In the genomic region with DNA sequence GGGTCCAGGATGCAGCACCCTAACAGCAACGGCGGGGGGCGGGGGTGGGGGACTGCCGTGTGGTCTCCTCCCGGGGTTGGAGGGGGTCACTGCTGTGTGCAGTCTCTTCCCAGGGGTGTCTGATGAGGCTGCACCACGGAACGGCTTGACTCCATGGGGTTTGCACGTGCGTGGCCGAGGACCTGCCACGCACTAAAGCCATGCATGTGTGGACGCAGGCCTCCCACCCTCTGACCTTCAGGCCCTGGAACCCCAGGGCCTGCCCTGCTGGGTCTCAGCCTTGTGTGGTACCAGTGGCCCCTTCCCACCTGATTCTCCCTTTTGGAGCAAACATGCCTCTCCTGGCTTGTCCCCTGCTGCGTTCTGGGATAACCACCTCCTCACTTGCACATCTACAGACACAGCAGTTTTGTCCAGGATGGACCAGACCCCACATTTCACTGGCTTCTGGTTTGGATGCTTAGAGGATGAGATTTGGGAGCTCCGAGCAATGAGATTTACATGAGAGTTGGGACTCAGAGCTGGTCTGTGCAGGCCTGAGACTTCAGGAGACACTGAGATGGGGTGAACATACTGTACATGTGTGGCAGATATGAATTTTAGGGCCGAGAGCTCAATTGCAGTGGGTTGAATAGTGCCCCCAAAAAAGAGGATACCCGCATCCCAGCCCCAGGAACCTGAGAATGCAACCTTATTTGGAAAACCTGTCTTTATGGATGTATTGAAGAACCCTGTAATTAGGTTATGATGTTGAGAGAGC, we compare ENCODE assay signal across 16 cellular contexts. TPM values are rescaled to one million over a fixed set of nuclear protein-coding genes. Genes with fewer than 3 reads are reported as not detected.
DNase-seq lines count a peak whose midpoint lies in the region; ATAC-seq, FAIRE-seq and TF ChIP-seq lines count a peak whose summit lies in the region.
"Had no signal": no experiment of that assay in that cellular context is flagged by ENCODE, and none has a peak within 500 bp of the region (broad histone marks: within the 10 kb centered on the region; RNA-seq: fewer than 3 reads in every experiment).

No MANE protein-coding gene starts in this region.

- H3K79me2 ChIP-seq in astrocyte (ENCODE audit: insufficient read depth, low read length): no peaks in the 10 kb centered on the region

- no peaks in the 10 kb centered on the region for H3K9me3 Mint-ChIP-seq in activated CD4-positive, alpha-beta T cell treated with anti-CD3 and anti-CD28 coated beads, Interleukin-2, amount 10 ng/mL, durations not matched to agents 7 days and 5 days
- H3K9me3 Mint-ChIP-seq in astrocyte (ENCODE audit: unreplicated experiment) (no peaks in the 10 kb centered on the region), MCF 10A (ENCODE audit: unreplicated experiment) (no peaks in the 10 kb centered on the region)
- no peaks in the 10 kb centered on the region for H3K9me3 Mint-ChIP-seq in naive thymus-derived CD4-positive, alpha-beta T cell

- no peak overlapping the region for H3K9ac ChIP-seq in astrocyte (ENCODE audit: low read length)

- intact Hi-C loops in naive thymus-derived CD4-positive, alpha-beta T cell (cut with micrococcal nuclease): no loop called here
- intact Hi-C loops in MCF 10A (cut with micrococcal nuclease): no loop called here

- no peak for FAIRE-seq in astrocyte (lab: Jason Lieb, UNC)
- FAIRE-seq: K562 had no signal

- no peak overlapping the region for H2AFZ ChIP-seq in astrocyte (ENCODE audit: low read depth, low read length)

- no peaks in the 10 kb centered on the region for H3K36me3 ChIP-seq in astrocyte (ENCODE audit: insufficient read depth, low read length)
- H3K36me3 ChIP-seq in naive thymus-derived CD4-positive, alpha-beta T cell (ENCODE audit: control insufficient read depth in 2 of 3, insufficient read depth in 3 of 3, low read length in 3 of 3): peaks cover 0 to 78% (median 2%) of the 10 kb centered on the region in 3 experiments

- H3K4me1 ChIP-seq in astrocyte (ENCODE audit: insufficient read depth, low read length): no peaks in the 10 kb centered on the region
- no peaks in the 10 kb centered on the region for H3K4me1 ChIP-seq in naive thymus-derived CD4-positive, alpha-beta T cell (ENCODE audit: control insufficient read depth in 2 of 2, insufficient read depth in 2 of 2, low read length in 2 of 2)
- H3K4me1 ChIP-seq: Peyer's patch had no signal

- POLR2A ChIA-PET in activated CD4-positive, alpha-beta T cell treated with anti-CD3 and anti-CD28 coated beads, Interleukin-2, amount 10 ng/mL, durations not matched to agents 7 days and 5 days (lab: Charles Lee): no interaction called here
- POLR2A ChIA-PET in naive thymus-derived CD4-positive, alpha-beta T cell (lab: Charles Lee): no interaction called here
- POLR2A ChIA-PET in MCF 10A (lab: Yijun Ruan, JAX): interaction anchor here (0.5 kb wide), 1 partner anchor 99 kb away, joined by 5 read pairs; no protein-coding TSS in a partner anchor

- no peak overlapping the region for H3K4me3 ChIP-seq in astrocyte (ENCODE audit: insufficient read depth, low read depth, low read length)
- H3K4me3 ChIP-seq in naive thymus-derived CD4-positive, alpha-beta T cell (ENCODE audit: low read length): no peak overlapping the region
- H3K4me3 ChIP-seq: K562, Peyer's patch had no signal

- H4K20me1 ChIP-seq in astrocyte (ENCODE audit: insufficient read depth, low read length): no peaks in the 10 kb centered on the region

- BruUV-seq in MCF 10A (replicated peaks; lab: Mats Ljungman, UMichigan): no TSS peak

- CTCF ChIA-PET in activated CD4-positive, alpha-beta T cell treated with anti-CD3 and anti-CD28 coated beads, Interleukin-2, amount 10 ng/mL, durations not matched to agents 7 days and 5 days (lab: Charles Lee): no interaction called here
- CTCF ChIA-PET in naive thymus-derived CD4-positive, alpha-beta T cell (lab: Charles Lee): interaction anchor here (0.8 to 1.1 kb wide), 2 partner anchors 75 to 142 kb away, joined by 3 read pairs; no protein-coding TSS in a partner anchor
- CTCF ChIA-PET in MCF 10A (lab: Yijun Ruan, JAX): no interaction called here

- peaks cover 7% of the 10 kb centered on the region for H3K36me3 Mint-ChIP-seq in activated CD4-positive, alpha-beta T cell treated with anti-CD3 and anti-CD28 coated beads, Interleukin-2, amount 10 ng/mL, durations not matched to agents 7 days and 5 days (ENCODE audit: low read depth)
- H3K36me3 Mint-ChIP-seq in astrocyte (ENCODE audit: low read depth, unreplicated experiment) (peaks cover 10% of the 10 kb centered on the region), MCF 10A (ENCODE audit: insufficient read depth, unreplicated experiment) (no peaks in the 10 kb centered on the region)
- H3K36me3 Mint-ChIP-seq in naive thymus-derived CD4-positive, alpha-beta T cell: peaks cover 4 to 12% (median 6%) of the 10 kb centered on the region in 5 donors

- H3K27ac Mint-ChIP-seq in activated CD4-positive, alpha-beta T cell treated with anti-CD3 and anti-CD28 coated beads, Interleukin-2, amount 10 ng/mL, durations not matched to agents 7 days and 5 days: peak overlapping the region; percentile 50
- H3K27ac Mint-ChIP-seq in astrocyte (ENCODE audit: unreplicated experiment) (peak overlapping the region; percentile 69), MCF 10A (ENCODE audit: low read depth, unreplicated experiment) (no peak overlapping the region)
- peak overlapping the region in 2 of 9 donors; percentile 14 to 59 for H3K27ac Mint-ChIP-seq in naive thymus-derived CD4-positive, alpha-beta T cell
- H3K27ac Mint-ChIP-seq: B cell had no signal

- H3K4me1 Mint-ChIP-seq in activated CD4-positive, alpha-beta T cell treated with anti-CD3 and anti-CD28 coated beads, Interleukin-2, amount 10 ng/mL, durations not matched to agents 7 days and 5 days: no peaks in the 10 kb centered on the region
- no peaks in the 10 kb centered on the region for H3K4me1 Mint-ChIP-seq in astrocyte (ENCODE audit: low read depth, unreplicated experiment)
- H3K4me1 Mint-ChIP-seq in naive thymus-derived CD4-positive, alpha-beta T cell: peaks cover 0 to 2% (median 0%) of the 10 kb centered on the region in 7 donors
- no peaks in the 10 kb centered on the region for H3K4me1 Mint-ChIP-seq in MCF 10A (ENCODE audit: insufficient read depth, unreplicated experiment)
- H3K4me1 Mint-ChIP-seq: B cell had no signal

- H3K4me3 Mint-ChIP-seq in activated CD4-positive, alpha-beta T cell treated with anti-CD3 and anti-CD28 coated beads, Interleukin-2, amount 10 ng/mL, durations not matched to agents 7 days and 5 days: no peak overlapping the region
- H3K4me3 Mint-ChIP-seq in astrocyte (ENCODE audit: unreplicated experiment) (no peak overlapping the region), MCF 10A (ENCODE audit: unreplicated experiment) (no peak overlapping the region)
- no peak overlapping the region for H3K4me3 Mint-ChIP-seq in naive thymus-derived CD4-positive, alpha-beta T cell
- H3K4me3 Mint-ChIP-seq: B cell had no signal

- no peak for DNase-seq in activated CD4-positive, alpha-beta T cell treated with anti-CD3 and anti-CD28 coated beads, Interleukin-2, amount 10 ng/mL, durations not matched to agents 7 days and 5 days
- DNase-seq in activated CD4-positive, alpha-beta T cell treated with anti-CD3 and anti-CD28 coated beads for 48 hours: no peak
- DNase-seq in 8988T (peak; percentile 45), astrocyte (ENCODE audit: low read depth) (no peak), MCF 10A (ENCODE audit: unreplicated experiment) (no peak), DMS53 treated with DMSO at 0.1 percent for 48 hours (lab: John Stamatoyannopoulos, UW; ENCODE audit: unreplicated experiment) (no peak)
- no peak for DNase-seq in naive thymus-derived CD4-positive, alpha-beta T cell
- DNase-seq in central memory CD4-positive, alpha-beta T cell: no peak
- DNase-seq: GDM1, NCI-H1105, NCI-H2081 treated with DMSO at 0.1 percent for 48 hours, Peyer's patch, SHP77 had no signal

- no peaks in the 10 kb centered on the region for H3K27me3 ChIP-seq in astrocyte (ENCODE audit: insufficient read depth, low read length)
- no peaks in the 10 kb centered on the region for H3K27me3 ChIP-seq in naive thymus-derived CD4-positive, alpha-beta T cell (ENCODE audit: control insufficient read depth in 2 of 2, insufficient read depth in 2 of 2, low read length in 2 of 2)
- H3K27me3 ChIP-seq: Peyer's patch had no signal

- no peak overlapping the region for H3K4me2 ChIP-seq in astrocyte (ENCODE audit: low read length)

- ATAC-seq in naive thymus-derived CD4-positive, alpha-beta T cell: peak; percentile 22
- ATAC-seq: HCT116 had no signal

- no peak for TF ChIP-seq CTCF in astrocyte (IDR thresholded peaks at IDR 0.05; ENCODE audit: insufficient read depth, low read depth, low read length)
- no peak for TF ChIP-seq CTCF in MCF 10A (IDR thresholded peaks at IDR 0.05; ENCODE audit: unreplicated experiment)

- H3K27me3 Mint-ChIP-seq in activated CD4-positive, alpha-beta T cell treated with anti-CD3 and anti-CD28 coated beads, Interleukin-2, amount 10 ng/mL, durations not matched to agents 7 days and 5 days: no peaks in the 10 kb centered on the region
- H3K27me3 Mint-ChIP-seq in astrocyte (ENCODE audit: low read depth, unreplicated experiment) (peaks cover 4% of the 10 kb centered on the region), MCF 10A (ENCODE audit: insufficient read depth, unreplicated experiment) (no peaks in the 10 kb centered on the region)
- no peaks in the 10 kb centered on the region for H3K27me3 Mint-ChIP-seq in naive thymus-derived CD4-positive, alpha-beta T cell
- H3K27me3 Mint-ChIP-seq: B cell had no signal

- H3K27ac ChIP-seq in astrocyte (ENCODE audit: low read depth, low read length): no peak overlapping the region
- H3K27ac ChIP-seq in naive thymus-derived CD4-positive, alpha-beta T cell (ENCODE audit: low read depth, low read length): no peak overlapping the region
- H3K27ac ChIP-seq: Peyer's patch had no signal

- H3K9me3 ChIP-seq in astrocyte (ENCODE audit: insufficient read depth, low read depth, low read length): no peaks in the 10 kb centered on the region
- H3K9me3 ChIP-seq in naive thymus-derived CD4-positive, alpha-beta T cell (ENCODE audit: control insufficient read depth in 2 of 3, low read length in 3 of 3): no peaks in the 10 kb centered on the region
- H3K9me3 ChIP-seq: Peyer's patch had no signal

RNA-seq across cellular contexts. Expression of a gene that starts 45.8 kb away (rescaled TPM):
- total RNA-seq in activated CD4-positive, alpha-beta T cell treated with anti-CD3 and anti-CD28 coated beads, Interleukin-2, amount 10 ng/mL, durations not matched to agents 7 days and 5 days: 100 to 1,000 TPM; 102 to 120 TPM
- total RNA-seq in astrocyte (28.6 and 30.5 TPM in 2 replicates), MCF 10A (2022) (6.3 and 8.1 TPM in 2 replicates)
- 100 to 1,000 TPM in 1 of 5 experiments, 10 to 100 TPM in 4; 45.3 to 101 (median 64.5) TPM for total RNA-seq in naive thymus-derived CD4-positive, alpha-beta T cell
- 10 to 100 TPM in 1 of 2 donors, 1 to 10 TPM in 1; 6.4 to 30.5 TPM for polyA plus RNA-seq in naive thymus-derived CD4-positive, alpha-beta T cell

RNA-seq across cellular contexts. Expression of a gene that starts 57.5 kb away (rescaled TPM):
- 1 to 10 TPM; 1.4 to 1.8 TPM for total RNA-seq in activated CD4-positive, alpha-beta T cell treated with anti-CD3 and anti-CD28 coated beads, Interleukin-2, amount 10 ng/mL, durations not matched to agents 7 days and 5 days
- 0.41 and 0.48 TPM in 2 replicates for total RNA-seq in astrocyte
- total RNA-seq in naive thymus-derived CD4-positive, alpha-beta T cell: 1 to 10 TPM in 1 of 5 experiments, not detected in 4; 4.8 TPM
- not detected for polyA plus RNA-seq in naive thymus-derived CD4-positive, alpha-beta T cell
- 0.21 and 0.32 TPM in 2 replicates for total RNA-seq in MCF 10A (2022)
